22 cellular contexts compared by ENCODE assay signal in the genomic region with DNA sequence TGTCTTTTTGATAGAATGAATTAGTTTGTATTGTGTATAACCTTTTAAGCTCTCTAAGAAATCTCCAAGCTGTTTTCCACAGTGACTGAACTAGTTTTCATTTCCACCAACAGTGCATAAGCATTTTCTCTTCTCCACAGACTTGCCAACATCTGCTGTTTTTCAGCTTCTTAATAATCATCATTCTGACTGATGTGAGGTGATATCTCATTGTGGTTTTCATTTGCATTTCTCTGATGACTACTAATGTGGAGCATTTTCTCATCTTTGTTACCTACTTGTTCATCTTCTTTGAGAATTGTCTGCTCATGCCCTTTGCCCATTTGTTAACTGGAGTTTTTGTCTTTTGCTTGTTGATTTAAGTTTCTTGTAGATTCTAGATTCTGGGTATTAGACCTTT.
DNase-seq lines count a peak whose midpoint lies in the region; ATAC-seq, FAIRE-seq and TF ChIP-seq lines count a peak whose summit lies in the region.
"Had no signal": no experiment of that assay in that cellular context is flagged by ENCODE, and none has a peak within 500 bp of the region (broad histone marks: within the 10 kb centered on the region; RNA-seq: fewer than 3 reads in every experiment).

No MANE protein-coding gene starts in this region.

- H3K4me2 ChIP-seq in DND-41 (ENCODE audit: insufficient read depth, low read length) (no peak overlapping the region), Loucy (ENCODE audit: low read depth, low read length, poor library complexity, severe bottlenecking) (no peak overlapping the region), astrocyte (ENCODE audit: low read length) (no peak overlapping the region)
- H3K4me2 ChIP-seq: A549; BLaER1 treated with 17β-estradiol and CSF1 and Interleukin-3, amounts not matched to agents 10 nM and 100 nM had no signal

- H3K79me2 ChIP-seq in DND-41 (ENCODE audit: insufficient read depth, low read length) (no peaks in the 10 kb centered on the region), Loucy (ENCODE audit: insufficient read depth, low read length) (no peaks in the 10 kb centered on the region), astrocyte (ENCODE audit: insufficient read depth, low read length) (no peaks in the 10 kb centered on the region)

- intact Hi-C loops in testis (cut with DNase I; ENCODE audit: low total_unique reads) = no loop called here

- no peak for DNase-seq in DND-41
- DNase-seq in astrocyte (ENCODE audit: low read depth) = peak; percentile 15
- DNase-seq in testis = no peak
- DNase-seq in NCI-H2029 treated with DMSO at 0.1 percent for 48 hours (lab: John Stamatoyannopoulos, UW) = no peak
- no peak for DNase-seq in GF-D8 (lab: John Stamatoyannopoulos, UW)
- DNase-seq: AML-193; Caco-2; Calu3; CD4-positive, alpha-beta T cell; CD8-positive, alpha-beta T cell; DMS79 treated with DMSO at 0.1 percent for 48 hours; EL; GDM1 had no signal

- H3K9me3 Mint-ChIP-seq in astrocyte (ENCODE audit: unreplicated experiment) = peaks cover 2% of the 10 kb centered on the region

- H3K27me3 ChIP-seq in DND-41 (ENCODE audit: insufficient read depth, low read length, poor library complexity) = no peaks in the 10 kb centered on the region
- H3K27me3 ChIP-seq in Loucy (ENCODE audit: insufficient read depth, low read length, poor library complexity, severe bottlenecking) = no peaks in the 10 kb centered on the region
- no peaks in the 10 kb centered on the region for H3K27me3 ChIP-seq in astrocyte (ENCODE audit: insufficient read depth, low read length)
- no peaks in the 10 kb centered on the region for H3K27me3 ChIP-seq in testis
- H3K27me3 ChIP-seq: BLaER1 treated with 17β-estradiol and CSF1 and Interleukin-3, amounts not matched to agents 10 nM and 100 nM had no signal

- H3K27me3 Mint-ChIP-seq in astrocyte (ENCODE audit: low read depth, unreplicated experiment) = no peaks in the 10 kb centered on the region
- H3K27me3 Mint-ChIP-seq: B cell; CD4-positive, alpha-beta T cell had no signal

- H3K9me3 ChIP-seq in DND-41 (ENCODE audit: insufficient read depth, low read length, severe bottlenecking) = no peaks in the 10 kb centered on the region
- H3K9me3 ChIP-seq in Loucy (ENCODE audit: insufficient read depth, low read depth, low read length) = no peaks in the 10 kb centered on the region
- H3K9me3 ChIP-seq in astrocyte (ENCODE audit: insufficient read depth, low read depth, low read length) = no peaks in the 10 kb centered on the region
- H3K9me3 ChIP-seq in testis = no peaks in the 10 kb centered on the region
- H3K9me3 ChIP-seq: A549; BLaER1 treated with 17β-estradiol and CSF1 and Interleukin-3, amounts not matched to agents 10 nM and 100 nM; Caco-2 had no signal

- no peaks in the 10 kb centered on the region for H3F3A ChIP-seq in Loucy (ENCODE audit: low read depth)

- no peak overlapping the region for H3K4me3 ChIP-seq in DND-41 (ENCODE audit: low read depth in 1 of 2, low read length in 2 of 2)
- no peak overlapping the region for H3K4me3 ChIP-seq in Loucy (ENCODE audit: low read length, poor library complexity, severe bottlenecking)
- H3K4me3 ChIP-seq in astrocyte (ENCODE audit: insufficient read depth, low read depth, low read length) = no peak overlapping the region
- no peak overlapping the region for H3K4me3 ChIP-seq in testis
- H3K4me3 ChIP-seq: A549; BLaER1 treated with 17β-estradiol and CSF1 and Interleukin-3, amounts not matched to agents 10 nM and 100 nM had no signal

- H3K9me2 ChIP-seq in Loucy (replicated peaks; ENCODE audit: low read depth, low read length) = no peaks in the 10 kb centered on the region

- no peak overlapping the region for H3K27ac Mint-ChIP-seq in astrocyte (ENCODE audit: unreplicated experiment)
- H3K27ac Mint-ChIP-seq: B cell; CD4-positive, alpha-beta T cell; CD8-positive, alpha-beta T cell had no signal

- no peak for TF ChIP-seq POLR2A in testis (IDR thresholded peaks at IDR 0.05)

- no peak overlapping the region; the same call in 1 of the 2 replicates for H3K27ac ChIP-seq in DND-41 (ENCODE audit: low read length)
- H3K27ac ChIP-seq in astrocyte (ENCODE audit: low read depth, low read length) = no peak overlapping the region
- H3K27ac ChIP-seq in testis = no peak overlapping the region
- H3K27ac ChIP-seq: 22Rv1; A549; BLaER1 treated with 17β-estradiol and CSF1 and Interleukin-3, amounts not matched to agents 10 nM and 100 nM; C4-2B had no signal

- ATAC-seq in DND-41 (ENCODE audit: insufficient read depth, low read depth) = peak; percentile 53; the same call in 2 of the 3 replicates
- ATAC-seq: A549; CD8-positive, alpha-beta T cell had no signal

- H4K20me1 ChIP-seq in DND-41 (ENCODE audit: insufficient read depth, low read length) = no peaks in the 10 kb centered on the region
- H4K20me1 ChIP-seq in Loucy (ENCODE audit: insufficient read depth, low read length, poor library complexity, severe bottlenecking) = no peaks in the 10 kb centered on the region
- H4K20me1 ChIP-seq in astrocyte (ENCODE audit: insufficient read depth, low read length) = no peaks in the 10 kb centered on the region
- H4K20me1 ChIP-seq: BLaER1 treated with 17β-estradiol and CSF1 and Interleukin-3, amounts not matched to agents 10 nM and 100 nM had no signal

- H2AFZ ChIP-seq in DND-41 (ENCODE audit: low read depth, low read length) (peak overlapping the region; percentile 7; the same call in 1 of the 2 replicates), Loucy (ENCODE audit: low read length) (peak overlapping the region; percentile 33; the same call in 1 of the 2 replicates), astrocyte (ENCODE audit: low read depth, low read length) (no peak overlapping the region)

- no peak overlapping the region for H3K4me3 Mint-ChIP-seq in astrocyte (ENCODE audit: unreplicated experiment)
- H3K4me3 Mint-ChIP-seq: B cell; CD4-positive, alpha-beta T cell; CD8-positive, alpha-beta T cell had no signal

- no peaks in the 10 kb centered on the region for H3K36me3 ChIP-seq in DND-41 (ENCODE audit: insufficient read depth, low read length)
- H3K36me3 ChIP-seq in Loucy (ENCODE audit: insufficient read depth, low read length) = no peaks in the 10 kb centered on the region
- no peaks in the 10 kb centered on the region for H3K36me3 ChIP-seq in astrocyte (ENCODE audit: insufficient read depth, low read length)
- H3K36me3 ChIP-seq in testis (ENCODE audit: low read depth, missing control alignments) = no peaks in the 10 kb centered on the region
- H3K36me3 ChIP-seq: BLaER1 treated with 17β-estradiol and CSF1 and Interleukin-3, amounts not matched to agents 10 nM and 100 nM had no signal

- H3K4me1 ChIP-seq in DND-41 (ENCODE audit: insufficient read depth, low read length) (peaks cover 13% of the 10 kb centered on the region), Loucy (ENCODE audit: insufficient read depth, low read length, poor library complexity, severe bottlenecking) (peaks cover 6% of the 10 kb centered on the region), astrocyte (ENCODE audit: insufficient read depth, low read length) (no peaks in the 10 kb centered on the region), testis (no peaks in the 10 kb centered on the region)
- H3K4me1 ChIP-seq: A549; BLaER1 treated with 17β-estradiol and CSF1 and Interleukin-3, amounts not matched to agents 10 nM and 100 nM; Caco-2 had no signal

- H3K4me1 Mint-ChIP-seq in astrocyte (ENCODE audit: low read depth, unreplicated experiment) = no peaks in the 10 kb centered on the region
- H3K4me1 Mint-ChIP-seq: B cell had no signal

- TF ChIP-seq CTCF in DND-41 (IDR thresholded peaks at IDR 0.05; ENCODE audit: borderline replicate concordance, extremely low read depth, low read length, poor library complexity, severe bottlenecking) (no peak), Loucy (conservative IDR thresholded peaks at IDR 0.05; ENCODE audit: low read length) (no peak), astrocyte (IDR thresholded peaks at IDR 0.05; ENCODE audit: insufficient read depth, low read depth, low read length) (no peak), testis (IDR thresholded peaks at IDR 0.05) (no peak)

- FAIRE-seq in astrocyte (lab: Jason Lieb, UNC) = no peak
- FAIRE-seq: A549, D721Med, GM12891, GM19239 had no signal

- no peaks in the 10 kb centered on the region for H3K36me3 Mint-ChIP-seq in astrocyte (ENCODE audit: low read depth, unreplicated experiment)
- H3K36me3 Mint-ChIP-seq: CD8-positive, alpha-beta T cell had no signal

- H3K9ac ChIP-seq in DND-41 (ENCODE audit: low read depth, low read length) (no peak overlapping the region), Loucy (ENCODE audit: low read depth, low read length, poor library complexity, severe bottlenecking) (no peak overlapping the region), astrocyte (ENCODE audit: low read length) (no peak overlapping the region)
- H3K9ac ChIP-seq: BLaER1 treated with 17β-estradiol and CSF1 and Interleukin-3, amounts not matched to agents 10 nM and 100 nM had no signal
